ENCODE assay signal across 24 cellular contexts in the genomic region with DNA sequence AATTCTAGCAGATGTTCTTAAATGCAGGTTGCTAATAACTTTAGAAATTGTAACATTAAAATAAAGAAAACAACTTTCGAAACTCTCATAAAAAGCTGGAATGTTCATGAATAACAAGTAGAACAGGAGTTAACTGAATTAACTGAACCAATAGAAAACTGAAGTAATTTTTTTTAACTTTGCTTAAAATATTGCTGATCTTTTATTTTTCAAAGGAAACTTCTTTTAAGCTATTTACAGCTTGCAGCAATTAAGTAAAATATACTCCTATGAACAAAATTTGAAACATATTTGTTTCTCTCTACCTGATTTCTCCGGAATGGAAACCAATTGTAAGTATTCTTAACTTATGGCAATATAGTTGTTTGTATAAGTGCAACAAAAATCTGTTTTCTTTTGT. TPM values are rescaled to one million over a fixed set of nuclear protein-coding genes. Genes with fewer than 3 reads are reported as not detected.
"Had no signal": no experiment of that assay in that cellular context is flagged by ENCODE, and none has a peak within 500 bp of the region (broad histone marks: within the 10 kb centered on the region; RNA-seq: fewer than 3 reads in every experiment).

No MANE protein-coding gene starts in this region.

- H3K9ac ChIP-seq: neural progenitor cell had no signal

- H3K4me1 ChIP-seq: neural progenitor cell, right atrium auricular region, testis, thyroid gland, transverse colon, vagina had no signal

- H3K27ac ChIP-seq: left ventricle myocardium inferior, neural progenitor cell, ovary, right atrium auricular region, skin epidermis, stomach, testis, thyroid gland, transverse colon, upper lobe of left lung, vagina had no signal

- H3K4me3 ChIP-seq: left ventricle myocardium inferior, lung, neural progenitor cell, ovary, right atrium auricular region, skin epidermis, stomach, testis, thyroid gland, transverse colon, upper lobe of left lung, vagina had no signal

- ATAC-seq: natural killer cell; sciatic nerve; stimulated activated naive B cell treated with anti-CD40 and anti-IgM and Interleukin-4, amounts not matched to agents 10 μg/mL and 1 μg/mL and 100 μg/mL, for 72 hours; stimulated activated naive CD8-positive, alpha-beta T cell treated with anti-CD3 and anti-CD28 coated beads, Interleukin-15, Interleukin-2, amounts not matched to agents 100 U/mL and 50 U/mL, for 24 hours had no signal

- H2AFZ ChIP-seq: neural progenitor cell had no signal

- DNase-seq: islet precursor cell; left ventricle myocardium inferior; mesendoderm; naive B cell; natural killer cell; nephron progenitor cell; ovary; stimulated activated CD4-positive, alpha-beta T cell treated with anti-CD3 and anti-CD28 coated beads, Interleukin-12 subunit alpha, Interleukin-12 subunit beta, amount 100 ng/mL, for 4 hours; stimulated activated CD4-positive, alpha-beta T cell treated with anti-CD3 and anti-CD28 coated beads, Interleukin-15, amount 100 ng/mL, for 24 hours; stimulated activated CD4-positive, alpha-beta T cell treated with anti-CD3 and anti-CD28 coated beads, Interleukin-2, amount 100 ng/mL, for 24 hours; stimulated activated CD4-positive, alpha-beta T cell treated with anti-CD3 and anti-CD28 coated beads, Interleukin-4, amount 100 ng/mL, for 1 hour; stimulated activated naive B cell treated with anti-CD40 and anti-IgM and Interleukin-4, amounts not matched to agents 10 μg/mL and 1 μg/mL and 100 μg/mL, for 72 hours; stimulated activated naive CD8-positive, alpha-beta T cell treated with anti-CD3 and anti-CD28 coated beads, Interleukin-15, Interleukin-2, amounts not matched to agents 100 U/mL and 50 U/mL, for 24 hours; stomach; testis; thyroid gland; transverse colon; upper lobe of left lung had no signal

- H3K36me3 ChIP-seq: ovary, thyroid gland had no signal

- H3K9me3 ChIP-seq: left ventricle myocardium inferior, ovary, right atrium auricular region, stomach, testis, thyroid gland, transverse colon, upper lobe of left lung, vagina had no signal

- H3K4me2 ChIP-seq: neural progenitor cell had no signal

- H3K27me3 ChIP-seq: neural progenitor cell, ovary, right atrium auricular region, stomach, testis, thyroid gland, transverse colon, upper lobe of left lung, vagina had no signal

RNA-seq across cellular contexts. Expression of a gene that starts 44.1 kb away (rescaled TPM):
- total RNA-seq: right atrium auricular region had no signal
